In the genomic region with DNA sequence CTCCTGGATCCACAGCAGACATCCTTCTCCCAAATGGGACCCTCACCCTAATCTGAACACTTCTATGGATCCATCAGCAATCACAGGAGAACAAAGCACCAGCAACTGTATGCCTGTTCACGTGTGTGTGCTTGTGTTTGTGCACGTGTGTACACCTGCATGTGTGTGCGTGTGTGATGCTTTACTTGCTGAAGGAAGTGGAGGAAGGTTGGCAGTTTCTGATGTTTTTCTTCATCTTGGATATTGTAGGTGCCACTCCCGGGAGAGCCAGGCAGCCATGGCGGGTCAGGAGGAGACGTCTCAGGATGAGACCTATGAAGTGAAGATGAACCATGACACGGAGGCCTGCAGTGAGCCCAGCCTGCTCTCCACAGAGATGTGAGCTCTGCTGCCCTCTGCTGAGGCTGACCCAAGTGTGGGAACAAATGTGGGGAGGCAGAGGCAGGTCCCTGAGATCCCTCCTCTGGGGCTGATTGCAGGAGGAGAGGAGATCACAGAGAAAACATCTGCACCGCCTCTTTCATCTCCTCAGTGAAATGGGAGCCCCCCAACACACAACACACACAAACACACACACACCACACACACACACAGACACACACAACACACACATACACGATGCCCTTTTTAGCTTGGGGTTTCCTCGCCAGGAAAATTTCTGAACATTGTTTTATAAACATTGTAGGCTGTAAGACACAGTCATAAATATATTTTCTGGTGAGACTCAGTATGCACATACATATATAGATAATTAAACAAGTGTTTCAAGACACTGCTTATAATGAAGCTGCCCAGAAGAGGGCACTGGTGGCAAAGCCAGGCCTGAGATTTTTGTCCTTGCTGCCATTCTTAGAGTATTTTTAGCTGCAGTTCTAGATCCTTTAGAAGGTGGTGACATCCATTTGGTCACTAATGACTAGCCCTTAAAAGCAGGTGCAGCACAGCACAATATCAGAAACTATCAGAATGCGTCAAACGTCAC, we compare ENCODE assay signal across 8 cellular contexts.
DNase-seq lines count a peak whose midpoint lies in the region; ATAC-seq and TF ChIP-seq lines count a peak whose summit lies in the region.

No MANE protein-coding gene starts in this region.

- H3K4me3 Mint-ChIP-seq in brain, result no peak overlapping the region

- no peaks in the 10 kb centered on the region for H3K9me3 Mint-ChIP-seq in brain

- TF ChIP-seq CTCF in brain (conservative IDR thresholded peaks at IDR 0.05), result peak; percentile 58 to 66

- no peaks in the 10 kb centered on the region for H3K27me3 Mint-ChIP-seq in brain

- H3K36me3 Mint-ChIP-seq in brain, result peaks cover 21% of the 10 kb centered on the region

- peaks cover 9% of the 10 kb centered on the region for H3K4me1 Mint-ChIP-seq in brain

- DNase-seq in DMS 273 treated with DMSO at 0.1 percent for 48 hours (lab: John Stamatoyannopoulos, UW) (peak; percentile 7), HUDEP-2 (lab: John Stamatoyannopoulos, UW; ENCODE audit: unreplicated experiment in 76 of 76) (peak in 57 of 76 experiments; percentile 6 to 74 (median 32)), SJSA1 (ENCODE audit: low read depth in 1 of 2, low spot score in 2 of 2) (peak; percentile 38 to 61), left colon (peak in 1 of 2 donors; percentile 39), HPDE6-E6E7 (ENCODE audit: extremely low spot score) (no peak), hypothalamus (lab: John Stamatoyannopoulos, UW) (no peak)

- ATAC-seq in left colon, result peak; percentile 63
- ATAC-seq in HG02840 (IDR thresholded peaks at IDR 0.05; ENCODE audit: low FRiP score, unreplicated experiment), result no peak

- intact Hi-C loops in left colon (cut with DNase I, micrococcal nuclease), result no loop called here

- H3K27ac ChIP-seq in SJSA1, result no peak overlapping the region

- no peaks in the 10 kb centered on the region for H3K9me3 ChIP-seq in SJSA1 (replicated peaks)

- 0 out of 2 replicates have a peak, but pooled peaks cover 3% of the 10 kb centered on the region for H3K36me3 ChIP-seq in SJSA1

- no peak overlapping the region for H3K4me3 ChIP-seq in SJSA1

- H3K4me1 ChIP-seq in SJSA1 (replicated peaks), result no peaks in the 10 kb centered on the region

- H3K27me3 ChIP-seq in SJSA1 (replicated peaks), result no peaks in the 10 kb centered on the region

- peak overlapping the region in 3 of 5 experiments; percentile 50 to 86 (median 72) for H3K27ac Mint-ChIP-seq in brain

Comparison
In these comparisons a context has a peak if more than half of its experiments do, and no peak if none do; other contexts are left out.
1. DNase-seq: peak in DMS 273 treated with DMSO at 0.1 percent for 48 hours (single experiment), HUDEP-2 (57 of 76) and SJSA1 (2 of 2); none in HPDE6-E6E7 (single experiment) and hypothalamus (0 of 51).